In the genomic region with DNA sequence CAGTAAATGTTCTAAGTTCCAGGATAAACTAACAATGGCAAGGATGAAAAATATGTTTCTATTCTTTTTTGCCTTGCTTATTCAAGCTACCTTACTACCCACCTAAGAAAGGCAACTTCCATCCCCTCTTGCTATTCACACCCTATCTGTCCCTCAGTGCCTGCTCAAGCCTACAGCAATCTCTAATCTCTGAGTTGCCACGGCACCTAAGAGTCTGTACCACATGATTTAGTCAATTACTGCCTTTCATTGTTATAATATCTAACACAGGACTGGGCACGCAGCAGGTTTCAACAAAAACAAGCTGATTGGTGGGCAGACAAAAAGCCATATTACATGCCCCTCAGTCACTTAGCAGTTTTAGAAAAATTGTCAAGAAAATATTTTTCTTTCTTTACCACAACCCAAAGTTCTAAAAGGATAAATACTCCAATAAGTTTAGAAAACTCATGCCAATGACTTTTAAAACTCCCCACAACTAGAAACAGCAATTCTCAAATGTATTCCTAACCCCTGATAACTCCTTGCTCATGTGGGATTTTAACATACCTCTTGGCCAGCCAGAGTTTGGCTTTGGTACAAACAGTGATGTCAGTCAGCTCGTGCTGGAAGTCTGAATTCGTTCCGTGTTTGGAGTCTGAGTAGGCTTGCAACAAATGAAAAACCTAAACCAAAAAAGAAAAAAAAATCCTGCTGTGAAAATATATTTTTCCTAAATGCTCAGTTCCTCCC, we compare ENCODE assay signal across 10 cellular contexts.
DNase-seq lines count a peak whose midpoint lies in the region; ATAC-seq and TF ChIP-seq lines count a peak whose summit lies in the region.
"Had no signal": no experiment of that assay in that cellular context is flagged by ENCODE, and none has a peak within 500 bp of the region (broad histone marks: within the 10 kb centered on the region; RNA-seq: fewer than 3 reads in every experiment).

No MANE protein-coding gene starts in this region.

- TF ChIP-seq CTCF in Peyer's patch (IDR thresholded peaks at IDR 0.05): no peak
- no peak for TF ChIP-seq CTCF in epithelial cell of proximal tubule (conservative IDR thresholded peaks at IDR 0.05; ENCODE audit: low read depth, low read length)
- no peak for TF ChIP-seq CTCF in mesothelial cell of epicardium (IDR thresholded peaks at IDR 0.05; ENCODE audit: unreplicated experiment)
- no peak for TF ChIP-seq CTCF in upper lobe of right lung (IDR thresholded peaks at IDR 0.05)

- DNase-seq in Peyer's patch (peak in 2 of 3 donors; percentile 37 to 76), epithelial cell of proximal tubule (ENCODE audit: low read depth) (peak; percentile 57), mesothelial cell of epicardium (ENCODE audit: low spot score in 2 of 2, unreplicated experiment in 2 of 2) (peak in 1 of 2 experiments; percentile 54), upper lobe of right lung (no peak), COR-L47 (lab: John Stamatoyannopoulos, UW) (no peak)
- DNase-seq in stimulated activated CD4-positive, alpha-beta T cell treated with anti-CD3 and anti-CD28 coated beads, Interleukin-15, amount 100 ng/mL, for 24 hours: no peak
- DNase-seq in activated CD4-positive, alpha-beta memory T cell treated with anti-CD3 and anti-CD28 coated beads, Interleukin-2, amount 10 ng/mL, durations not matched to agents 7 days and 5 days: no peak
- DNase-seq: activated naive CD4-positive, alpha-beta T cell treated with anti-CD3 and anti-CD28 coated beads, Interleukin-2, amount 50 U/mL, for 16 hours; naive B cell; SIG-M5 had no signal

- H3K4me3 ChIP-seq in Peyer's patch (no peak overlapping the region), epithelial cell of proximal tubule (ENCODE audit: low read depth, low read length) (no peak overlapping the region), upper lobe of right lung (no peak overlapping the region)

- POLR2A ChIA-PET in activated CD4-positive, alpha-beta memory T cell treated with anti-CD3 and anti-CD28 coated beads, Interleukin-2, amount 10 ng/mL, durations not matched to agents 7 days and 5 days (lab: Charles Lee): no interaction called here

- CTCF ChIA-PET in activated CD4-positive, alpha-beta memory T cell treated with anti-CD3 and anti-CD28 coated beads, Interleukin-2, amount 10 ng/mL, durations not matched to agents 7 days and 5 days (lab: Charles Lee): no interaction called here

- intact Hi-C loops in upper lobe of right lung (cut with DNase I): no loop called here

- peak overlapping the region; percentile 91 for H3K27ac Mint-ChIP-seq in mesothelial cell of epicardium
- H3K27ac Mint-ChIP-seq in activated CD4-positive, alpha-beta memory T cell treated with anti-CD3 and anti-CD28 coated beads, Interleukin-2, amount 10 ng/mL, durations not matched to agents 7 days and 5 days: no peak overlapping the region

- H3K4me1 Mint-ChIP-seq in mesothelial cell of epicardium: peaks cover 76% of the 10 kb centered on the region
- H3K4me1 Mint-ChIP-seq in activated CD4-positive, alpha-beta memory T cell treated with anti-CD3 and anti-CD28 coated beads, Interleukin-2, amount 10 ng/mL, durations not matched to agents 7 days and 5 days: peaks cover 6% of the 10 kb centered on the region
- H3K4me1 Mint-ChIP-seq: naive B cell had no signal

- no peak for TF ChIP-seq POLR2A in Peyer's patch (IDR thresholded peaks at IDR 0.05)

- H3K9me3 ChIP-seq in Peyer's patch (no peaks in the 10 kb centered on the region), upper lobe of right lung (no peaks in the 10 kb centered on the region)

- H3K9me3 Mint-ChIP-seq in mesothelial cell of epicardium: no peaks in the 10 kb centered on the region
- no peaks in the 10 kb centered on the region for H3K9me3 Mint-ChIP-seq in activated CD4-positive, alpha-beta memory T cell treated with anti-CD3 and anti-CD28 coated beads, Interleukin-2, amount 10 ng/mL, durations not matched to agents 7 days and 5 days
- H3K9me3 Mint-ChIP-seq: naive B cell had no signal

- no peak overlapping the region for H3K4me3 Mint-ChIP-seq in mesothelial cell of epicardium
- no peak overlapping the region for H3K4me3 Mint-ChIP-seq in activated CD4-positive, alpha-beta memory T cell treated with anti-CD3 and anti-CD28 coated beads, Interleukin-2, amount 10 ng/mL, durations not matched to agents 7 days and 5 days
- H3K4me3 Mint-ChIP-seq: naive B cell had no signal

- peak overlapping the region; percentile 33 to 76 (median 50) for H3K27ac ChIP-seq in Peyer's patch
- peak overlapping the region; percentile 44 for H3K27ac ChIP-seq in upper lobe of right lung

- peak; percentile 65 for ATAC-seq in upper lobe of right lung

- no peaks in the 10 kb centered on the region for H3K36me3 ChIP-seq in Peyer's patch
- no peaks in the 10 kb centered on the region for H3K36me3 ChIP-seq in upper lobe of right lung

- no peaks in the 10 kb centered on the region for H3K36me3 Mint-ChIP-seq in mesothelial cell of epicardium
- H3K36me3 Mint-ChIP-seq in activated CD4-positive, alpha-beta memory T cell treated with anti-CD3 and anti-CD28 coated beads, Interleukin-2, amount 10 ng/mL, durations not matched to agents 7 days and 5 days (ENCODE audit: low read depth): peaks cover 2% of the 10 kb centered on the region

- no peaks in the 10 kb centered on the region for H3K27me3 ChIP-seq in Peyer's patch
- H3K27me3 ChIP-seq in upper lobe of right lung: no peaks in the 10 kb centered on the region

- H3K27me3 Mint-ChIP-seq in mesothelial cell of epicardium (ENCODE audit: low read depth): no peaks in the 10 kb centered on the region
- no peaks in the 10 kb centered on the region for H3K27me3 Mint-ChIP-seq in activated CD4-positive, alpha-beta memory T cell treated with anti-CD3 and anti-CD28 coated beads, Interleukin-2, amount 10 ng/mL, durations not matched to agents 7 days and 5 days
- H3K27me3 Mint-ChIP-seq: naive B cell had no signal

- H3K4me1 ChIP-seq in Peyer's patch (peaks cover 0 to 36% (median 3%) of the 10 kb centered on the region in 4 donors), upper lobe of right lung (peaks cover 40% of the 10 kb centered on the region)

Comparison
In these comparisons a context has a peak if more than half of its experiments do, and no peak if none do; other contexts are left out.
1. DNase-seq: peak in Peyer's patch (2 of 3) and epithelial cell of proximal tubule (single experiment); none in upper lobe of right lung (single experiment), stimulated activated CD4-positive, alpha-beta T cell treated with anti-CD3 and anti-CD28 coated beads, Interleukin-15, amount 100 ng/mL, for 24 hours (single experiment), COR-L47 (single experiment) and activated CD4-positive, alpha-beta memory T cell treated with anti-CD3 and anti-CD28 coated beads, Interleukin-2, amount 10 ng/mL, durations not matched to agents 7 days and 5 days (single experiment).